In genomic region chr6:64330694-64331309, GRCh38 we compare ENCODE assay signal across 8 cellular contexts.
DNase-seq lines count a peak whose midpoint lies in the region; ATAC-seq lines count a peak whose summit lies in the region.

No MANE protein-coding gene starts in this region.

- intact Hi-C loops in activated T-helper 1 cell treated with anti-CD3 and anti-CD28 coated beads, Interleukin-12 subunit alpha, Interleukin-12 subunit beta, Interleukin-2, Interleukin-4 antibody, amounts not matched to agents 30 ng/mL and 10 ng/mL and 1 ng/mL, durations not matched to agents 14 hours and 24 hours and 36 hours (cut with micrococcal nuclease) = no loop called here

- no peak overlapping the region for H2BK15ac ChIP-seq in mesendoderm (replicated peaks; ENCODE audit: low read depth)

- H3K79me1 ChIP-seq in mesendoderm (ENCODE audit: low read length) = no peaks in the 10 kb centered on the region

- no peaks in the 10 kb centered on the region for H3K36me3 Mint-ChIP-seq in activated T-cell treated with anti-CD3 and anti-CD28 coated beads, Interleukin-2, amount 50 U/mL, for 72 hours (ENCODE audit: insufficient read depth in 2 of 2)
- H3K36me3 Mint-ChIP-seq in activated T-cell treated with anti-CD3 and anti-CD28 coated beads, Interleukin-2, amount 50 U/mL, for 4 hours (ENCODE audit: insufficient read depth) = no peaks in the 10 kb centered on the region
- H3K36me3 Mint-ChIP-seq in activated T-helper 1 cell treated with anti-CD3 and anti-CD28 coated beads, Interleukin-12 subunit alpha, Interleukin-12 subunit beta, Interleukin-2, Interleukin-4 antibody, amounts not matched to agents 30 ng/mL and 10 ng/mL and 1 ng/mL, durations not matched to agents 14 hours and 24 hours and 36 hours (ENCODE audit: low read depth) = no peaks in the 10 kb centered on the region

- H3K4me1 Mint-ChIP-seq in activated T-cell treated with anti-CD3 and anti-CD28 coated beads, Interleukin-2, amount 50 U/mL, for 72 hours (ENCODE audit: low read depth) = no peaks in the 10 kb centered on the region
- H3K4me1 Mint-ChIP-seq in activated T-cell treated with anti-CD3 and anti-CD28 coated beads, Interleukin-2, amount 50 U/mL, for 4 hours (ENCODE audit: low read depth) = no peaks in the 10 kb centered on the region
- H3K4me1 Mint-ChIP-seq in activated T-helper 1 cell treated with anti-CD3 and anti-CD28 coated beads, Interleukin-12 subunit alpha, Interleukin-12 subunit beta, Interleukin-2, Interleukin-4 antibody, amounts not matched to agents 30 ng/mL and 10 ng/mL and 1 ng/mL, durations not matched to agents 14 hours and 24 hours and 36 hours (ENCODE audit: low read depth) = no peaks in the 10 kb centered on the region

- H2BK120ac ChIP-seq in mesendoderm (ENCODE audit: low read depth, low read length) = no peak overlapping the region

- H3K27me3 Mint-ChIP-seq in activated T-cell treated with anti-CD3 and anti-CD28 coated beads, Interleukin-2, amount 50 U/mL, for 72 hours (ENCODE audit: low read depth) = no peaks in the 10 kb centered on the region
- no peaks in the 10 kb centered on the region for H3K27me3 Mint-ChIP-seq in activated T-cell treated with anti-CD3 and anti-CD28 coated beads, Interleukin-2, amount 50 U/mL, for 4 hours (ENCODE audit: low read depth)
- no peaks in the 10 kb centered on the region for H3K27me3 Mint-ChIP-seq in activated T-helper 1 cell treated with anti-CD3 and anti-CD28 coated beads, Interleukin-12 subunit alpha, Interleukin-12 subunit beta, Interleukin-2, Interleukin-4 antibody, amounts not matched to agents 30 ng/mL and 10 ng/mL and 1 ng/mL, durations not matched to agents 14 hours and 24 hours and 36 hours (ENCODE audit: insufficient read depth)

- H2BK5ac ChIP-seq in mesendoderm (ENCODE audit: low read length) = no peak overlapping the region

- no CpG with 5 or more reads among the region's 5 CpGs for WGBS in mesendoderm (ENCODE audit: extremely low coverage, insufficient coverage, low lambda C conversion rate)

- no peak overlapping the region for H3K27ac ChIP-seq in mesendoderm (ENCODE audit: low read depth, low read length)

- no peak overlapping the region for H4K8ac ChIP-seq in mesendoderm (ENCODE audit: low read depth, low read length)

- no peaks in the 10 kb centered on the region for H3K36me3 ChIP-seq in mesendoderm (ENCODE audit: control insufficient read depth, insufficient read depth, low read length)

- no peaks in the 10 kb centered on the region for H3K79me2 ChIP-seq in mesendoderm (ENCODE audit: control insufficient read depth, insufficient read depth, low read length)

- H4K5ac ChIP-seq in mesendoderm (ENCODE audit: low read length) = no peak overlapping the region

- H3K9ac ChIP-seq in mesendoderm (ENCODE audit: low read length) = no peak overlapping the region

- ATAC-seq in activated T-cell treated with anti-CD3 and anti-CD28 coated beads, Interleukin-2, amount 50 U/mL, for 72 hours (replicated peaks in 1 of 2) = no peak
- no peak for ATAC-seq in activated T-cell treated with anti-CD3 and anti-CD28 coated beads, Interleukin-2, amount 50 U/mL, for 4 hours
- ATAC-seq in HG03520 (IDR thresholded peaks at IDR 0.05; ENCODE audit: unreplicated experiment) = peak; percentile 46
- no peak for ATAC-seq in GM21717 (IDR thresholded peaks at IDR 0.05; ENCODE audit: unreplicated experiment)

- peaks cover 9 to 14% of the 10 kb centered on the region in 2 donors for H3K9me3 Mint-ChIP-seq in activated T-cell treated with anti-CD3 and anti-CD28 coated beads, Interleukin-2, amount 50 U/mL, for 72 hours
- H3K9me3 Mint-ChIP-seq in activated T-cell treated with anti-CD3 and anti-CD28 coated beads, Interleukin-2, amount 50 U/mL, for 4 hours = peaks cover 6% of the 10 kb centered on the region
- no peaks in the 10 kb centered on the region for H3K9me3 Mint-ChIP-seq in activated T-helper 1 cell treated with anti-CD3 and anti-CD28 coated beads, Interleukin-12 subunit alpha, Interleukin-12 subunit beta, Interleukin-2, Interleukin-4 antibody, amounts not matched to agents 30 ng/mL and 10 ng/mL and 1 ng/mL, durations not matched to agents 14 hours and 24 hours and 36 hours

- no peak overlapping the region for H3K4me3 ChIP-seq in mesendoderm (ENCODE audit: low read length)

- no peak overlapping the region for H3K27ac Mint-ChIP-seq in activated T-cell treated with anti-CD3 and anti-CD28 coated beads, Interleukin-2, amount 50 U/mL, for 72 hours
- H3K27ac Mint-ChIP-seq in activated T-helper 1 cell treated with anti-CD3 and anti-CD28 coated beads, Interleukin-12 subunit alpha, Interleukin-12 subunit beta, Interleukin-2, Interleukin-4 antibody, amounts not matched to agents 30 ng/mL and 10 ng/mL and 1 ng/mL, durations not matched to agents 14 hours and 24 hours and 36 hours = no peak overlapping the region

- DNase-seq in activated T-cell treated with anti-CD3 and anti-CD28 coated beads, Interleukin-2, amount 50 U/mL, for 72 hours = peak; percentile 33 to 36
- no peak for DNase-seq in activated T-cell treated with anti-CD3 and anti-CD28 coated beads, Interleukin-2, amount 50 U/mL, for 4 hours
- DNase-seq in RPMI8226 (peak; percentile 83), ecto neural progenitor cell (ENCODE audit: low spot score) (peak; percentile 78), mesendoderm (peak; percentile 69)
- DNase-seq in activated T-helper 1 cell treated with anti-CD3 and anti-CD28 coated beads, Interleukin-12 subunit alpha, Interleukin-12 subunit beta, Interleukin-2, Interleukin-4 antibody, amounts not matched to agents 30 ng/mL and 10 ng/mL and 1 ng/mL, durations not matched to agents 14 hours and 24 hours and 36 hours (ENCODE audit: low spot score) = no peak

- no peak overlapping the region for H3K56ac ChIP-seq in mesendoderm (ENCODE audit: low read length)

- no peaks in the 10 kb centered on the region for H3K27me3 ChIP-seq in mesendoderm (ENCODE audit: insufficient read depth, low read length, poor library complexity)

- no peak overlapping the region for H3K4me2 ChIP-seq in mesendoderm (ENCODE audit: low read length)

- no peak overlapping the region for H3K4me3 Mint-ChIP-seq in activated T-cell treated with anti-CD3 and anti-CD28 coated beads, Interleukin-2, amount 50 U/mL, for 72 hours
- no peak overlapping the region for H3K4me3 Mint-ChIP-seq in activated T-cell treated with anti-CD3 and anti-CD28 coated beads, Interleukin-2, amount 50 U/mL, for 4 hours
- no peak overlapping the region for H3K4me3 Mint-ChIP-seq in activated T-helper 1 cell treated with anti-CD3 and anti-CD28 coated beads, Interleukin-12 subunit alpha, Interleukin-12 subunit beta, Interleukin-2, Interleukin-4 antibody, amounts not matched to agents 30 ng/mL and 10 ng/mL and 1 ng/mL, durations not matched to agents 14 hours and 24 hours and 36 hours

- no peak overlapping the region for H3K18ac ChIP-seq in mesendoderm (ENCODE audit: low read length)

- no peaks in the 10 kb centered on the region for H3K4me1 ChIP-seq in mesendoderm (ENCODE audit: control insufficient read depth, low read depth, low read length)

- no peak overlapping the region for H3K23ac ChIP-seq in mesendoderm (ENCODE audit: low read length)

- no peak overlapping the region for H2AK5ac ChIP-seq in mesendoderm (ENCODE audit: low read length)

- no peak overlapping the region for H3K4ac ChIP-seq in mesendoderm (ENCODE audit: low read depth, low read length)

Comparison
In these comparisons a context has a peak if more than half of its experiments do, and no peak if none do; other contexts are left out.
1. DNase-seq: peak in activated T-cell treated with anti-CD3 and anti-CD28 coated beads, Interleukin-2, amount 50 U/mL, for 72 hours (2 of 2), RPMI8226 (single experiment), ecto neural progenitor cell (single experiment) and mesendoderm (single experiment); none in activated T-cell treated with anti-CD3 and anti-CD28 coated beads, Interleukin-2, amount 50 U/mL, for 4 hours (single experiment) and activated T-helper 1 cell treated with anti-CD3 and anti-CD28 coated beads, Interleukin-12 subunit alpha, Interleukin-12 subunit beta, Interleukin-2, Interleukin-4 antibody, amounts not matched to agents 30 ng/mL and 10 ng/mL and 1 ng/mL, durations not matched to agents 14 hours and 24 hours and 36 hours (single experiment).